29 cellular contexts compared by ENCODE assay signal in genomic region chr18:43265465-43265864, GRCh38. TPM values are rescaled to one million over a fixed set of nuclear protein-coding genes. Genes with fewer than 3 reads are reported as not detected.
"Had no signal": no experiment of that assay in that cellular context is flagged by ENCODE, and none has a peak within 500 bp of the region (broad histone marks: within the 10 kb centered on the region; RNA-seq: fewer than 3 reads in every experiment).

No MANE protein-coding gene starts in this region.

- DNase-seq: KBM-7; MV-4-11; NCI-H1048; NCI-H1105; NCI-H1417; NCI-H1436 treated with DMSO at 0.1 percent for 48 hours; NCI-H1694; NCI-H187 treated with DMSO at 0.1 percent for 48 hours; NCI-H2029 treated with DMSO at 0.1 percent for 48 hours; NCI-H2171 treated with DMSO at 0.1 percent for 48 hours; NCI-H345; NCI-H446 treated with DMSO at 0.1 percent for 48 hours; NCI-H524 treated with DMSO at 0.1 percent for 48 hours; NCI-H69; NCI-H774; NK-92 treated with Interleukin-12 subunit alpha and Interleukin-12 subunit beta, amount 100 ng/mL, for 24 hours; PC-3; SIG-M5; SK-N-SH; SW 1271; T-cell had no signal

- H3K27ac Mint-ChIP-seq: T-cell; T-helper 1 cell treated with Interleukin-12 subunit alpha and Interleukin-12 subunit beta and Interleukin-4 antibody, amounts not matched to agents 30 μg/mL and 1 μg/mL, for 36 hours had no signal

- H3K27me3 Mint-ChIP-seq: T-cell had no signal

- H3K9me3 ChIP-seq: SK-N-SH had no signal

- H3K4me3 Mint-ChIP-seq: T-cell; T-helper 1 cell treated with Interleukin-12 subunit alpha and Interleukin-12 subunit beta and Interleukin-4 antibody, amounts not matched to agents 30 μg/mL and 1 μg/mL, for 36 hours had no signal

- H3K36me3 Mint-ChIP-seq: T-cell had no signal

- H3K4me1 Mint-ChIP-seq: T-cell had no signal

- H3K9ac ChIP-seq: SK-N-SH had no signal

- H3K27ac ChIP-seq: RWPE1 had no signal

- H3K9me2 ChIP-seq: SK-N-SH had no signal

- H3K4me2 ChIP-seq: SK-N-SH had no signal

- ATAC-seq: Panc1, PC-3, T-cell had no signal

RNA-seq across cellular contexts. Expression of gene SYT4, which starts 11.8 kb away (rescaled TPM):
- total RNA-seq: HT-29, LHCN-M2, MCF 10A, OCI-LY7, PC-3, SK-MEL-5 had no signal
